ENCODE assay signal across 8 cellular contexts in the genomic region with DNA sequence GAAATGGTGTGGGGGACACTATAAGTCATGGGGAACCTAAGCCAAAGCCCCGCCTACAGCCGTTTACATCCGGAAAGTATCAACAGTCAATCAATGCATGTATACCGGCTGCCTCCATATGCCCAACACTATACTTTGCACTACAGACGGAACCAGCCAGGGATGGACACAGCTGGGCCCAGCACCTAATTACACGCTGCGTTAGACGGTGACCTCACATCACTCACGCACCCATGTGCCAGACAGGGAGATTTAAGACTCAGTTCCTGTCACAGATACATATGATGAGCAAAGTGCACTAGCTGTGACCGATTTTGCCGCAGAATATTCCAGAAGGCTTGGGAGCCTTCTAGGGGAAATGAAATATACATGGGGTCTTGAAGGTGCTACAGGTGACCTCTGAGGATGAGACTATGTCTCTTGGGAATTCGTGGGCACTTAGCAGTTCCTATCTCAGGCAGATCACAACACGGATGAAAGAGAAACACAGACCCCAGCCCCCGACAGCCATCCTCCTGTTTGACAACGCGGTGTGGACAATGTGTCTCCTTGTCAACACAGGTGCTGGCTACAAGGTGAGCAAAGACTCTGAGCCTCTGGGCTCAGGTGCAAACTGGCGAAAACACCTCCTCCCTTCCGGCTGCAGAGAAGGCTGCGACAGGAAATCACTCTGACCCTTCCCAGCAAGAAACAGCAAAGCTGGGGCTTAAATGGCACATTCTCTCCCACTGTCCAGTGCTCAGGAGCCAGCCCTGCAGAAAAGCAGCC. TPM values are rescaled to one million over a fixed set of nuclear protein-coding genes. Genes with fewer than 3 reads are reported as not detected.
DNase-seq lines count a peak whose midpoint lies in the region; ATAC-seq lines count a peak whose summit lies in the region.

No MANE protein-coding gene starts in this region.

- peaks cover 45 to 75% (median 62%) of the 10 kb centered on the region in 3 donors for H3K4me1 Mint-ChIP-seq in T-cell
- H3K4me1 Mint-ChIP-seq in stimulated activated naive B cell treated with anti-CD40 and anti-IgM and Interleukin-4, amounts not matched to agents 10 μg/mL and 1 μg/mL and 100 μg/mL, for 72 hours = peaks cover 51 to 72% of the 10 kb centered on the region in 2 donors

- H3K27me3 Mint-ChIP-seq in T-cell = no peaks in the 10 kb centered on the region
- H3K27me3 Mint-ChIP-seq in stimulated activated naive B cell treated with anti-CD40 and anti-IgM and Interleukin-4, amounts not matched to agents 10 μg/mL and 1 μg/mL and 100 μg/mL, for 72 hours = no peaks in the 10 kb centered on the region

- DNase-seq in NCI-H2196 (lab: John Stamatoyannopoulos, UW; ENCODE audit: unreplicated experiment) = peak; percentile 44
- no peak for DNase-seq in NCI-H2196 treated with DMSO at 0.1 percent for 48 hours (lab: John Stamatoyannopoulos, UW; ENCODE audit: unreplicated experiment)
- DNase-seq in T-cell = no peak
- DNase-seq in glomerular visceral epithelial cell (ENCODE audit: extremely low spot score) = peak; percentile 22
- DNase-seq in stimulated activated naive B cell treated with anti-CD40 and anti-IgM and Interleukin-4, amounts not matched to agents 10 μg/mL and 1 μg/mL and 100 μg/mL, for 72 hours = no peak
- DNase-seq in NCI-H187 treated with DMSO at 0.1 percent for 48 hours (lab: John Stamatoyannopoulos, UW) = no peak
- DNase-seq in inferior parietal cortex (ENCODE audit: extremely low spot score) = no peak
- no peak for DNase-seq in NCI-H524 (lab: John Stamatoyannopoulos, UW)

- no peaks in the 10 kb centered on the region for H3K9me3 Mint-ChIP-seq in T-cell
- no peaks in the 10 kb centered on the region for H3K9me3 Mint-ChIP-seq in stimulated activated naive B cell treated with anti-CD40 and anti-IgM and Interleukin-4, amounts not matched to agents 10 μg/mL and 1 μg/mL and 100 μg/mL, for 72 hours

- peak overlapping the region; percentile 47 to 63 (median 51) for H3K4me3 Mint-ChIP-seq in T-cell
- H3K4me3 Mint-ChIP-seq in stimulated activated naive B cell treated with anti-CD40 and anti-IgM and Interleukin-4, amounts not matched to agents 10 μg/mL and 1 μg/mL and 100 μg/mL, for 72 hours = peak overlapping the region; percentile 48 to 50

- CTCF ChIA-PET in T-cell (lab: Charles Lee) = interaction anchor here in 1 of 2 donors (0.9 to 2.2 kb wide), 4 partner anchors 14 to 114 kb away, joined by 3 to 12 read pairs (median 6); no protein-coding TSS in a partner anchor

- POLR2A ChIA-PET in T-cell (lab: Charles Lee) = interaction anchor here in 1 of 2 donors (0.6 to 2.1 kb wide), 5 partner anchors 13 to 303 kb away, joined by 3 to 17 read pairs (median 4); no protein-coding TSS in a partner anchor

- ATAC-seq in T-cell (replicated peaks in 1 of 4) = no peak
- no peak for ATAC-seq in stimulated activated naive B cell treated with anti-CD40 and anti-IgM and Interleukin-4, amounts not matched to agents 10 μg/mL and 1 μg/mL and 100 μg/mL, for 72 hours (replicated peaks)

- peaks cover 25% of the 10 kb centered on the region for H3K36me3 Mint-ChIP-seq in T-cell
- H3K36me3 Mint-ChIP-seq in stimulated activated naive B cell treated with anti-CD40 and anti-IgM and Interleukin-4, amounts not matched to agents 10 μg/mL and 1 μg/mL and 100 μg/mL, for 72 hours = peaks cover 29 to 31% of the 10 kb centered on the region in 2 donors

- H3K27ac Mint-ChIP-seq in T-cell = peak overlapping the region; percentile 82 to 89
- peak overlapping the region; percentile 51 for H3K27ac Mint-ChIP-seq in stimulated activated naive B cell treated with anti-CD40 and anti-IgM and Interleukin-4, amounts not matched to agents 10 μg/mL and 1 μg/mL and 100 μg/mL, for 72 hours

RNA-seq across cellular contexts. Expression of gene AHNAK, which starts 8.0 kb away (rescaled TPM):
- 100 to 1,000 TPM; 267 to 636 (median 395) TPM for total RNA-seq in T-cell

RNA-seq across cellular contexts. Expression of gene EEF1G, which starts 35.0 kb away (rescaled TPM):
- 1,000 to 10,000 TPM; 1,908 to 2,187 (median 2,119) TPM for total RNA-seq in T-cell

RNA-seq across cellular contexts. Expression of gene TUT1, which starts 52.7 kb away (rescaled TPM):
- 10 to 100 TPM; 35.2 to 56.0 (median 42.9) TPM for total RNA-seq in T-cell

Comparison
In these comparisons a context has a peak if more than half of its experiments do, and no peak if none do; other contexts are left out.
1. DNase-seq: peak in NCI-H2196 (single experiment) and glomerular visceral epithelial cell (single experiment); none in NCI-H2196 treated with DMSO at 0.1 percent for 48 hours (single experiment), T-cell (0 of 34), stimulated activated naive B cell treated with anti-CD40 and anti-IgM and Interleukin-4, amounts not matched to agents 10 μg/mL and 1 μg/mL and 100 μg/mL, for 72 hours (single experiment), NCI-H187 treated with DMSO at 0.1 percent for 48 hours (single experiment), inferior parietal cortex (single experiment) and NCI-H524 (0 of 2).